In the genomic region with DNA sequence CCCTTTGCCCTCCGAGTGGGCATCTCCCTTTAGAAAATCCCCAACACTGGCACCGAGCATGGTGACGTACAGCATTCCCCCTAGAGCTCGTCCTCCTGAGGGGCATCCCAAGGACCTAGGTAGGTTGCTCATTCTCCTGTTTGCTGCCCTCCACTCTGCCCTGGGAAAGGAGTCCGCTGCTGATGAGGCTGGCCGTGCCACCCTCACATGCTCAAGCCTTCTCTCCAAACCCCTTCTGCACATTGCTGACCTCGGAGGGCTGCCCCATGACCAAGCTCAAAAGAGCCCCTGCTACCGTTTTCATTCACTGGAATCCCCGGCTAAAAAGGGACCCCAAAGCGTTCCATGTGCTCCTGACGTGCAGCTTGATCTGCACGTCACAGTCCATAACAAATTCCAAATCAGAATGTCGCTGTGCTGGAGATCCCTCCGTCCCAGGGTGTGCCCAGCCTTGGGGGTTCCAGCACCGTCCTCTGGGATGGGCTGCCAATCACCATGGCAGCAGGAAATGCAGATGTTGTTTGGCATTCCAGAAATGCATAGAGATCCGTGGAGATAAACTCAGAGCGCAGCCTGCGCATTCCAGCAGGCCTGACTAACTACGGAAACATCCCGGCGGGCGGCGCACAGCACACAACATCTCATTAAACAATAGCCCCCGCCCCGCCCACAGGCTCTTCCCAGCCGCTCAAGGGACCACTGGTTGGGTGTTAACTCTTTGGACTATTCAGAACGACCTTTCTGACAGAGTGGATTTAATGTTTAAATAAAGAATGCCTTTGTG, we compare ENCODE assay signal across 9 cellular contexts. TPM values are rescaled to one million over a fixed set of nuclear protein-coding genes. Genes with fewer than 3 reads are reported as not detected.
DNase-seq lines count a peak whose midpoint lies in the region; ATAC-seq, FAIRE-seq and TF ChIP-seq lines count a peak whose summit lies in the region.
"Had no signal": no experiment of that assay in that cellular context is flagged by ENCODE, and none has a peak within 500 bp of the region (broad histone marks: within the 10 kb centered on the region; RNA-seq: fewer than 3 reads in every experiment).

No MANE protein-coding gene starts in this region.

- POLR2A ChIA-PET in endothelial cell of umbilical vein (lab: Charles Lee): interaction anchor here (1.3 to 1.8 kb wide), 3 partner anchors 9 to 11 kb away, joined by 3 to 9 read pairs (median 6); no protein-coding TSS in a partner anchor

- H2AFZ ChIP-seq in endothelial cell of umbilical vein (ENCODE audit: low read depth, low read length): no peak overlapping the region

- no peak for ATAC-seq in HG02884 (IDR thresholded peaks at IDR 0.05; ENCODE audit: unreplicated experiment)
- no peak for ATAC-seq in GM19452 (IDR thresholded peaks at IDR 0.05; ENCODE audit: unreplicated experiment)

- no peaks in the 10 kb centered on the region for H3K9me3 Mint-ChIP-seq in mesothelial cell of epicardium
- H3K9me3 Mint-ChIP-seq: naive B cell had no signal

- H3K4me1 Mint-ChIP-seq in mesothelial cell of epicardium: peaks cover 29% of the 10 kb centered on the region

- dilution Hi-C loops in endothelial cell of umbilical vein (cut with MboI; ENCODE audit: extremely low pct_ligation_motif_present, low sequenced_read_pairs): no loop called here

- peak overlapping the region; percentile 72 for H3K4me2 ChIP-seq in endothelial cell of umbilical vein (ENCODE audit: insufficient read depth, low read length)

- peak overlapping the region; percentile 96 for H3K27ac Mint-ChIP-seq in mesothelial cell of epicardium
- H3K27ac Mint-ChIP-seq: naive B cell had no signal

- H3K4me3 ChIP-seq in AG10803 (ENCODE audit: low read length) (peak overlapping the region; percentile 39), endothelial cell of umbilical vein (replicated peaks in 1 of 3; ENCODE audit: insufficient read depth in 1 of 3, low read depth in 1 of 3, low read length in 3 of 3) (peak overlapping the region; percentile 6 to 80 (median 57))

- peak; percentile 98 for DNase-seq in AG10803 (ENCODE audit: low read depth)
- peak; percentile 60 for DNase-seq in NCI-H2227 (lab: John Stamatoyannopoulos, UW; ENCODE audit: unreplicated experiment)
- peak; percentile 96 for DNase-seq in endothelial cell of umbilical vein (ENCODE audit: low read depth, low spot score)
- DNase-seq in mesothelial cell of epicardium (ENCODE audit: low spot score in 2 of 2, unreplicated experiment in 2 of 2): peak; percentile 63 to 84
- no peak for DNase-seq in OCI-M1 (lab: John Stamatoyannopoulos, UW)
- DNase-seq in stimulated activated CD4-positive, alpha-beta T cell treated with anti-CD3 and anti-CD28 coated beads, Interleukin-4, amount 100 ng/mL, for 4 hours: no peak
- DNase-seq: naive B cell had no signal

- peak overlapping the region; percentile 95 for H3K9ac ChIP-seq in endothelial cell of umbilical vein (replicated peaks; ENCODE audit: extremely low read depth, insufficient read depth, low read length)

- H3K4me1 ChIP-seq in endothelial cell of umbilical vein (ENCODE audit: control insufficient read depth, extremely low read depth, insufficient read depth, low read length): peaks cover 69% of the 10 kb centered on the region

- peaks cover 7 to 11% of the 10 kb centered on the region in 2 experiments for H3K36me3 ChIP-seq in endothelial cell of umbilical vein (ENCODE audit: control insufficient read depth in 2 of 2, extremely low read depth in 1 of 2, insufficient read depth in 2 of 2, low read length in 2 of 2)

- no peaks in the 10 kb centered on the region for H3K27me3 ChIP-seq in endothelial cell of umbilical vein (ENCODE audit: control insufficient read depth in 2 of 2, insufficient read depth in 2 of 2, low read length in 2 of 2)

- no peaks in the 10 kb centered on the region for H4K20me1 ChIP-seq in endothelial cell of umbilical vein (replicated peaks; ENCODE audit: control insufficient read depth, extremely low read depth, insufficient read depth, low read length)

- CTCF ChIA-PET in endothelial cell of umbilical vein (lab: Charles Lee): interaction anchor here (1.2 to 1.7 kb wide), 4 partner anchors 9 to 157 kb away, joined by 4 to 9 read pairs (median 4); partner anchors contain the start of genes GNB1L, GP1BB and RTL10

- intact Hi-C loops in endothelial cell of umbilical vein (cut with micrococcal nuclease): loop anchor here (1.0 to 2.0 kb wide), 3 partner anchors 10 to 68 kb away; no protein-coding TSS in a partner anchor

- no peaks in the 10 kb centered on the region for H3K36me3 Mint-ChIP-seq in mesothelial cell of epicardium
- H3K36me3 Mint-ChIP-seq: naive B cell had no signal

- H3K27me3 Mint-ChIP-seq in mesothelial cell of epicardium (ENCODE audit: low read depth): peaks cover 2% of the 10 kb centered on the region
- H3K27me3 Mint-ChIP-seq: naive B cell had no signal

- peak; percentile 100 for FAIRE-seq in endothelial cell of umbilical vein (lab: Jason Lieb, UNC)

- peak overlapping the region; percentile 95 for H3K27ac ChIP-seq in endothelial cell of umbilical vein (ENCODE audit: insufficient read depth, low read depth, low read length)

- TF ChIP-seq POLR2A in endothelial cell of umbilical vein (IDR thresholded peaks at IDR 0.05; ENCODE audit: low read depth, low read length): peak; percentile 77

- BruUV-seq in endothelial cell of umbilical vein (replicated peaks; lab: Mats Ljungman, UMichigan): TSS peak; percentile 74

- TF ChIP-seq CTCF in AG10803 (conservative IDR thresholded peaks at IDR 0.05; ENCODE audit: low read length) (no peak), endothelial cell of umbilical vein (IDR thresholded peaks at IDR 0.05; ENCODE audit: extremely low read depth in 1 of 2, insufficient read depth in 1 of 2, low read depth in 1 of 2, low read length in 2 of 2) (no peak), mesothelial cell of epicardium (IDR thresholded peaks at IDR 0.05; ENCODE audit: unreplicated experiment) (no peak)

- H3K9me1 ChIP-seq in endothelial cell of umbilical vein (replicated peaks; ENCODE audit: control insufficient read depth, extremely low read depth, insufficient read depth, low read length): no peaks in the 10 kb centered on the region

- peaks cover 49% of the 10 kb centered on the region for H3K79me2 ChIP-seq in endothelial cell of umbilical vein (ENCODE audit: control insufficient read depth, insufficient read depth, low read length)

- H3K9me3 ChIP-seq in endothelial cell of umbilical vein (replicated peaks; ENCODE audit: control insufficient read depth, insufficient read depth, low read length): no peaks in the 10 kb centered on the region

- H3K4me3 Mint-ChIP-seq in mesothelial cell of epicardium: peak overlapping the region; percentile 50
- H3K4me3 Mint-ChIP-seq: naive B cell had no signal

TF ChIP-seq in endothelial cell of umbilical vein, 7 proteins besides CTCF, POLR2A, EP300 and RAD21:
- TF ChIP-seq MYC (IDR thresholded peaks at IDR 0.05; ENCODE audit: low read depth, low read length): no peak
- TF ChIP-seq JUN (IDR thresholded peaks at IDR 0.05; ENCODE audit: borderline replicate concordance, insufficient read depth, insufficient read length, low read depth): peak; percentile 88
- peak; percentile 100 for TF ChIP-seq GATA2 (IDR thresholded peaks at IDR 0.05; ENCODE audit: insufficient read depth, insufficient read length, low read depth, low read length)
- peak; percentile 99 for TF ChIP-seq POLR2AphosphoS5 (IDR thresholded peaks at IDR 0.05; ENCODE audit: insufficient read depth, low read depth, low read length)
- peak; percentile 94 for TF ChIP-seq FOS (IDR thresholded peaks at IDR 0.05; ENCODE audit: borderline replicate concordance, insufficient read depth, low read length)

RNA-seq across cellular contexts. Expression of gene GNB1L, which starts 26.3 kb away (rescaled TPM):
- total RNA-seq in endothelial cell of umbilical vein (5.9 and 11.2 TPM in 2 replicates), mesothelial cell of epicardium (9.0 to 9.9 TPM (median 9.8 TPM) in 3 replicates)
- polyA plus RNA-seq in endothelial cell of umbilical vein: 5.4 and 5.9 TPM in 2 replicates
- polyA plus RNA-seq in endothelial cell of umbilical vein (2011; cell fraction: cytosol; rRNA removed): 2.2 and 3.8 TPM in 2 replicates
- polyA plus RNA-seq in endothelial cell of umbilical vein (2011; cell fraction: nucleus; rRNA removed): 2.7 and 3.2 TPM in 2 replicates
- 3.5 and 3.6 TPM in 2 replicates for polyA plus RNA-seq in endothelial cell of umbilical vein (2012)
- 1.6 and 3.5 TPM in 2 replicates for polyA minus RNA-seq in endothelial cell of umbilical vein
- 1.7 TPM for polyA minus RNA-seq in endothelial cell of umbilical vein (2011; cell fraction: cytosol; rRNA and poly(A)+ RNA removed)
- 2.4 TPM in 2 replicates for polyA minus RNA-seq in endothelial cell of umbilical vein (2011; cell fraction: nucleus; rRNA and poly(A)+ RNA removed)

RNA-seq across cellular contexts. Expression of gene RTL10, which starts 26.3 kb away (rescaled TPM):
- 31.9 and 32.1 TPM in 2 replicates for total RNA-seq in endothelial cell of umbilical vein
- 40.8 and 54.5 TPM in 2 replicates for polyA plus RNA-seq in endothelial cell of umbilical vein
- polyA plus RNA-seq in endothelial cell of umbilical vein (2011; cell fraction: cytosol; rRNA removed): 21.6 and 22.9 TPM in 2 replicates
- polyA plus RNA-seq in endothelial cell of umbilical vein (2011; cell fraction: nucleus; rRNA removed): 43.8 and 53.4 TPM in 2 replicates
- polyA plus RNA-seq in endothelial cell of umbilical vein (2012): 8.0 and 9.8 TPM in 2 replicates
- 84.1 and 88.0 TPM in 2 replicates for polyA minus RNA-seq in endothelial cell of umbilical vein
- 9.0 TPM for polyA minus RNA-seq in endothelial cell of umbilical vein (2011; cell fraction: cytosol; rRNA and poly(A)+ RNA removed)
- 20.7 and 26.1 TPM in 2 replicates for polyA minus RNA-seq in endothelial cell of umbilical vein (2011; cell fraction: nucleus; rRNA and poly(A)+ RNA removed)
- 32.2 to 35.1 TPM (median 34.3 TPM) in 3 replicates for total RNA-seq in mesothelial cell of epicardium

Comparison
In these comparisons a context has a peak if more than half of its experiments do, and no peak if none do; other contexts are left out.
1. DNase-seq: peak in AG10803 (single experiment), NCI-H2227 (single experiment), endothelial cell of umbilical vein (single experiment) and mesothelial cell of epicardium (2 of 2); none in OCI-M1 (single experiment) and stimulated activated CD4-positive, alpha-beta T cell treated with anti-CD3 and anti-CD28 coated beads, Interleukin-4, amount 100 ng/mL, for 4 hours (0 of 2).